1 cellular context compared by ENCODE assay signal in genomic region chr11:121931748-121932352, GRCh38.
TF ChIP-seq lines count a peak whose summit lies in the region.

No MANE protein-coding gene starts in this region.

TF ChIP-seq in HepG2, 621 proteins besides CTCF, POLR2A, EP300 and RAD21 (continued from another document and continues in another):
- TF ChIP-seq NFAT5 (CRISPR knock-in tag; IDR thresholded peaks at IDR 0.05) (no peak), CC2D1A (CRISPR knock-in tag; IDR thresholded peaks at IDR 0.05) (no peak), ZNF710 (CRISPR knock-in tag; IDR thresholded peaks at IDR 0.05; ENCODE audit: borderline replicate concordance) (peak; percentile 95), THAP8 (CRISPR knock-in tag; IDR thresholded peaks at IDR 0.05; ENCODE audit: borderline replicate concordance) (no peak), ZNF451 (CRISPR knock-in tag; IDR thresholded peaks at IDR 0.05) (no peak), NPAS2 (CRISPR knock-in tag; IDR thresholded peaks at IDR 0.05; ENCODE audit: borderline replicate concordance) (no peak), SRSF4 (IDR thresholded peaks at IDR 0.05; ENCODE audit: low read depth, low read length, poor library complexity, severe bottlenecking) (no peak), BRCA1 (CRISPR knock-in tag; IDR thresholded peaks at IDR 0.05) (no peak), ZNF75D (CRISPR knock-in tag; IDR thresholded peaks at IDR 0.05; ENCODE audit: borderline replicate concordance) (no peak), RBM39 (IDR thresholded peaks at IDR 0.05; ENCODE audit: low read depth, low read length, poor library complexity, severe bottlenecking) (no peak), U2AF2 (IDR thresholded peaks at IDR 0.05; ENCODE audit: low read depth, low read length) (no peak), ZBTB10 (CRISPR knock-in tag; IDR thresholded peaks at IDR 0.05; ENCODE audit: borderline replicate concordance) (no peak), GZF1 (CRISPR knock-in tag; IDR thresholded peaks at IDR 0.05) (no peak), ZNF292 (CRISPR knock-in tag; IDR thresholded peaks at IDR 0.05; ENCODE audit: borderline replicate concordance, low read depth) (peak; percentile 66), ZFY (CRISPR knock-in tag; IDR thresholded peaks at IDR 0.05) (peak; percentile 37), KMT2A (CRISPR knock-in tag; IDR thresholded peaks at IDR 0.05) (peak; percentile 43; the same call in 1 of the 2 replicates), ZNF230 (CRISPR knock-in tag; IDR thresholded peaks at IDR 0.05) (no peak), NR2C2 (CRISPR knock-in tag; IDR thresholded peaks at IDR 0.05; ENCODE audit: borderline replicate concordance) (peak; percentile 78), KDM3A (CRISPR knock-in tag; IDR thresholded peaks at IDR 0.05; ENCODE audit: low read depth) (peak; percentile 51; the same call in 1 of the 2 replicates), MTERF4 (CRISPR knock-in tag; IDR thresholded peaks at IDR 0.05) (no peak), ZKSCAN8 (CRISPR knock-in tag; IDR thresholded peaks at IDR 0.05; ENCODE audit: borderline replicate concordance) (peak; percentile 91), SMYD3 (CRISPR knock-in tag; IDR thresholded peaks at IDR 0.05) (peak; percentile 79; the same call in 1 of the 2 replicates), ZNF430 (CRISPR knock-in tag; IDR thresholded peaks at IDR 0.05) (0 out of 2 replicates have a peak, but pooled peaks have one; percentile 45), TAF15 (IDR thresholded peaks at IDR 0.05; ENCODE audit: low read depth, low read length, poor library complexity, severe bottlenecking) (no peak), REPIN1 (CRISPR knock-in tag; IDR thresholded peaks at IDR 0.05; ENCODE audit: borderline replicate concordance, low read depth) (peak; percentile 79), SNAPC5 (CRISPR knock-in tag; IDR thresholded peaks at IDR 0.05; ENCODE audit: borderline replicate concordance) (0 out of 2 replicates have a peak, but pooled peaks have one; percentile 65), DMTF1 (CRISPR knock-in tag; IDR thresholded peaks at IDR 0.05) (no peak), ZNF800 (CRISPR knock-in tag; IDR thresholded peaks at IDR 0.05) (peak; percentile 59; the same call in 1 of the 2 replicates), DZIP1 (CRISPR knock-in tag; IDR thresholded peaks at IDR 0.05) (no peak), ZNF589 (CRISPR knock-in tag; conservative IDR thresholded peaks at IDR 0.05) (no peak), ZNF496 (CRISPR knock-in tag; IDR thresholded peaks at IDR 0.05; ENCODE audit: insufficient replicate concordance) (no peak), ZNF12 (CRISPR knock-in tag; IDR thresholded peaks at IDR 0.05) (peak; percentile 80; the same call in 1 of the 2 replicates), XRCC5 (optimal IDR thresholded peaks at IDR 0.05; ENCODE audit: low read length) (peak; percentile 51), ZNF30 (CRISPR knock-in tag; IDR thresholded peaks at IDR 0.05) (no peak), ZNF567 (CRISPR knock-in tag; IDR thresholded peaks at IDR 0.05; ENCODE audit: borderline replicate concordance) (no peak), ARNT (IDR thresholded peaks at IDR 0.05) (no peak), PBX3 (CRISPR knock-in tag; IDR thresholded peaks at IDR 0.05; ENCODE audit: borderline replicate concordance) (no peak), TRIM24 (CRISPR knock-in tag; IDR thresholded peaks at IDR 0.05) (peak; percentile 89; the same call in 1 of the 2 replicates), ZNF614 (CRISPR knock-in tag; IDR thresholded peaks at IDR 0.05; ENCODE audit: borderline replicate concordance) (peak; percentile 98), ZNF121 (CRISPR knock-in tag; IDR thresholded peaks at IDR 0.05) (no peak), ZNF619 (CRISPR knock-in tag; IDR thresholded peaks at IDR 0.05) (no peak), JARID2 (CRISPR knock-in tag; IDR thresholded peaks at IDR 0.05; ENCODE audit: insufficient replicate concordance) (no peak), IRX3 (CRISPR knock-in tag; IDR thresholded peaks at IDR 0.05; ENCODE audit: borderline replicate concordance, low read depth) (no peak)
